Comparison of ENCODE assay signal across 20 cellular contexts in the genomic region with DNA sequence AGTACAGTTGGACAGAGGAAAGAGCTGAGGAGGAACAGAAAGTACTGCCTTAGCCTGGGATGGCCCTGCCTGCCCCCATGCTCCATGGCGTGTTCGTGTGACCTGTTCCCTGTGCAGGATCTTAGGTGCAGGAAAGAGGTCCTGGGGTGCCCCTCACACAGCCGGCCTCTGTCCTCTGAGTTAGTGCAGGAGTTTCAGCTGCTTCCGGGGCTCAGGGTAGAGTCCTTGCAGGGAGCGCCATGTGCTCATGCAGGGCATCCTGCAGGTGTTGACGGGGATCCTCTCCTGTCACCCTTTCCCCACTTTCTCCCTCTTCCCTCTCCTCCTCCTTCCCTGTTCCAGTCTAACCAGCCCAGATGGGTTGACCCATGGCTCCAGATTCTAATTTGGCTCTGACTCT.
DNase-seq lines count a peak whose midpoint lies in the region; ATAC-seq and TF ChIP-seq lines count a peak whose summit lies in the region.
"Had no signal": no experiment of that assay in that cellular context is flagged by ENCODE, and none has a peak within 500 bp of the region (broad histone marks: within the 10 kb centered on the region; RNA-seq: fewer than 3 reads in every experiment).

No MANE protein-coding gene starts in this region.

- H3K9me3 ChIP-seq in heart right ventricle: no peaks in the 10 kb centered on the region
- H3K9me3 ChIP-seq: adrenal gland, thoracic aorta had no signal

- WGBS in heart right ventricle, 2 donors: 72 to 84% methylated on average over 6 of the region's 6 CpGs

- H3K27me3 Mint-ChIP-seq in activated naive CD4-positive, alpha-beta T cell treated with anti-CD3 and anti-CD28 coated beads for 36 hours (ENCODE audit: low read depth): no peaks in the 10 kb centered on the region
- no peaks in the 10 kb centered on the region for H3K27me3 Mint-ChIP-seq in activated naive CD4-positive, alpha-beta T cell treated with anti-CD3 and anti-CD28 coated beads, Interleukin-2, amount 10 ng/mL, durations not matched to agents 7 days and 5 days
- no peaks in the 10 kb centered on the region for H3K27me3 Mint-ChIP-seq in T-cell
- H3K27me3 Mint-ChIP-seq in dendritic cell treated with granulocyte-macrophage colony-stimulating factor and Interleukin-4, amounts not matched to agents 40 ng/mL and 50 ng/mL, for 4 days: no peaks in the 10 kb centered on the region
- H3K27me3 Mint-ChIP-seq: CD8-positive, alpha-beta memory T cell had no signal

- peaks cover 17% of the 10 kb centered on the region for H3K36me3 Mint-ChIP-seq in activated naive CD4-positive, alpha-beta T cell treated with anti-CD3 and anti-CD28 coated beads for 36 hours (ENCODE audit: low read depth)
- peaks cover 30% of the 10 kb centered on the region for H3K36me3 Mint-ChIP-seq in activated naive CD4-positive, alpha-beta T cell treated with anti-CD3 and anti-CD28 coated beads, Interleukin-2, amount 10 ng/mL, durations not matched to agents 7 days and 5 days
- H3K36me3 Mint-ChIP-seq in T-cell: peaks cover 24% of the 10 kb centered on the region
- H3K36me3 Mint-ChIP-seq in dendritic cell treated with granulocyte-macrophage colony-stimulating factor and Interleukin-4, amounts not matched to agents 40 ng/mL and 50 ng/mL, for 4 days (ENCODE audit: low read depth): peaks cover 73% of the 10 kb centered on the region
- peaks cover 77% of the 10 kb centered on the region for H3K36me3 Mint-ChIP-seq in stimulated activated effector memory CD8-positive, alpha-beta T cell treated with anti-CD3 and anti-CD28 coated beads, Interleukin-12 subunit alpha, Interleukin-12 subunit beta, amount 100 ng/mL, for 72 hours

- CTCF ChIA-PET in activated naive CD4-positive, alpha-beta T cell treated with anti-CD3 and anti-CD28 coated beads for 36 hours (lab: Charles Lee): interaction anchor here (1.3 kb wide), 1 partner anchor 14 kb away, joined by 4 read pairs; no protein-coding TSS in a partner anchor
- CTCF ChIA-PET in activated naive CD4-positive, alpha-beta T cell treated with anti-CD3 and anti-CD28 coated beads, Interleukin-2, amount 10 ng/mL, durations not matched to agents 7 days and 5 days (lab: Charles Lee): interaction anchor here (1.0 to 1.5 kb wide), 2 partner anchors 101 to 162 kb away, joined by 3 to 6 read pairs; no protein-coding TSS in a partner anchor
- CTCF ChIA-PET in T-cell (lab: Charles Lee): interaction anchor here in 1 of 2 donors (0.8 kb wide), 1 partner anchor 13 kb away, joined by 3 read pairs; no protein-coding TSS in a partner anchor

- no peak overlapping the region for H3K27ac ChIP-seq in heart right ventricle
- H3K27ac ChIP-seq: adrenal gland, KMS-11, neural progenitor cell, thoracic aorta had no signal

- H3K4me3 Mint-ChIP-seq in activated naive CD4-positive, alpha-beta T cell treated with anti-CD3 and anti-CD28 coated beads for 36 hours: no peak overlapping the region
- no peak overlapping the region for H3K4me3 Mint-ChIP-seq in activated naive CD4-positive, alpha-beta T cell treated with anti-CD3 and anti-CD28 coated beads, Interleukin-2, amount 10 ng/mL, durations not matched to agents 7 days and 5 days
- H3K4me3 Mint-ChIP-seq in T-cell: no peak overlapping the region
- H3K4me3 Mint-ChIP-seq in dendritic cell treated with granulocyte-macrophage colony-stimulating factor and Interleukin-4, amounts not matched to agents 40 ng/mL and 50 ng/mL, for 4 days: no peak overlapping the region
- no peak overlapping the region for H3K4me3 Mint-ChIP-seq in stimulated activated effector memory CD8-positive, alpha-beta T cell treated with anti-CD3 and anti-CD28 coated beads, Interleukin-12 subunit alpha, Interleukin-12 subunit beta, amount 100 ng/mL, for 72 hours
- H3K4me3 Mint-ChIP-seq: CD8-positive, alpha-beta memory T cell; neural progenitor cell had no signal

- peaks cover 0 to 31% (median 19%) of the 10 kb centered on the region in 9 donors for H3K36me3 ChIP-seq in heart right ventricle
- H3K36me3 ChIP-seq: neural progenitor cell had no signal

- POLR2A ChIA-PET in T-cell (lab: Charles Lee): no interaction called here

- ATAC-seq in T-cell (replicated peaks in 1 of 4) (no peak), heart right ventricle (no peak)
- no peak for ATAC-seq in stimulated activated effector memory CD8-positive, alpha-beta T cell treated with anti-CD3 and anti-CD28 coated beads, Interleukin-12 subunit alpha, Interleukin-12 subunit beta, amount 100 ng/mL, for 72 hours
- ATAC-seq: SK-N-SH treated with all-trans-retinoic acid at 6 μM for 48 hours had no signal

- no peak for DNase-seq in activated naive CD4-positive, alpha-beta T cell treated with anti-CD3 and anti-CD28 coated beads for 36 hours
- no peak for DNase-seq in activated naive CD4-positive, alpha-beta T cell treated with anti-CD3 and anti-CD28 coated beads, Interleukin-2, amount 10 ng/mL, durations not matched to agents 7 days and 5 days
- DNase-seq in T-cell (no peak), heart right ventricle (no peak), OCI-M1 (lab: John Stamatoyannopoulos, UW) (no peak), dedifferentiated amniotic fluid mesenchymal stem cell (ENCODE audit: extremely low spot score) (no peak)
- DNase-seq in stimulated activated effector memory CD8-positive, alpha-beta T cell treated with anti-CD3 and anti-CD28 coated beads, Interleukin-12 subunit alpha, Interleukin-12 subunit beta, amount 100 ng/mL, for 72 hours (ENCODE audit: low spot score in 2 of 2): no peak
- DNase-seq: ACHN; CD8-positive, alpha-beta memory T cell; DND-41; dorsolateral prefrontal cortex; erythroblast; foreskin melanocyte; NCI-H1092 treated with DMSO at 0.1 percent for 48 hours had no signal

- H3K4me3 ChIP-seq in heart right ventricle: no peak overlapping the region
- H3K4me3 ChIP-seq: adrenal gland, dorsolateral prefrontal cortex, neural progenitor cell, thoracic aorta had no signal

- intact Hi-C loops in activated naive CD4-positive, alpha-beta T cell treated with anti-CD3 and anti-CD28 coated beads for 36 hours (cut with micrococcal nuclease): loop anchor here (10.0 kb wide), 1 partner anchor 855 kb away; no protein-coding TSS in a partner anchor
- intact Hi-C loops in dendritic cell treated with granulocyte-macrophage colony-stimulating factor and Interleukin-4, amounts not matched to agents 40 ng/mL and 50 ng/mL, for 4 days (cut with micrococcal nuclease): no loop called here
- intact Hi-C loops in heart right ventricle (cut with DNase I): loop anchor here in 1 of 10 donors (5.0 kb wide), 1 partner anchor 47 kb away; no protein-coding TSS in a partner anchor

- H3K27me3 ChIP-seq in heart right ventricle: no peaks in the 10 kb centered on the region
- H3K27me3 ChIP-seq: adrenal gland, dorsolateral prefrontal cortex, neural progenitor cell had no signal

- peak overlapping the region; percentile 56 for H3K27ac Mint-ChIP-seq in activated naive CD4-positive, alpha-beta T cell treated with anti-CD3 and anti-CD28 coated beads for 36 hours
- H3K27ac Mint-ChIP-seq in activated naive CD4-positive, alpha-beta T cell treated with anti-CD3 and anti-CD28 coated beads, Interleukin-2, amount 10 ng/mL, durations not matched to agents 7 days and 5 days: no peak overlapping the region
- peak overlapping the region; percentile 48 to 79 for H3K27ac Mint-ChIP-seq in T-cell
- H3K27ac Mint-ChIP-seq in dendritic cell treated with granulocyte-macrophage colony-stimulating factor and Interleukin-4, amounts not matched to agents 40 ng/mL and 50 ng/mL, for 4 days: peak overlapping the region; percentile 79
- H3K27ac Mint-ChIP-seq in stimulated activated effector memory CD8-positive, alpha-beta T cell treated with anti-CD3 and anti-CD28 coated beads, Interleukin-12 subunit alpha, Interleukin-12 subunit beta, amount 100 ng/mL, for 72 hours: peak overlapping the region; percentile 61
- H3K27ac Mint-ChIP-seq: neural progenitor cell had no signal

- H3K4me1 Mint-ChIP-seq in activated naive CD4-positive, alpha-beta T cell treated with anti-CD3 and anti-CD28 coated beads for 36 hours (ENCODE audit: low read depth): peaks cover 36% of the 10 kb centered on the region
- H3K4me1 Mint-ChIP-seq in activated naive CD4-positive, alpha-beta T cell treated with anti-CD3 and anti-CD28 coated beads, Interleukin-2, amount 10 ng/mL, durations not matched to agents 7 days and 5 days: peaks cover 38% of the 10 kb centered on the region
- H3K4me1 Mint-ChIP-seq in T-cell: peaks cover 35 to 46% (median 38%) of the 10 kb centered on the region in 3 donors
- peaks cover 78% of the 10 kb centered on the region for H3K4me1 Mint-ChIP-seq in dendritic cell treated with granulocyte-macrophage colony-stimulating factor and Interleukin-4, amounts not matched to agents 40 ng/mL and 50 ng/mL, for 4 days (ENCODE audit: low read depth)
- peaks cover 36% of the 10 kb centered on the region for H3K4me1 Mint-ChIP-seq in stimulated activated effector memory CD8-positive, alpha-beta T cell treated with anti-CD3 and anti-CD28 coated beads, Interleukin-12 subunit alpha, Interleukin-12 subunit beta, amount 100 ng/mL, for 72 hours

- no peaks in the 10 kb centered on the region for H3K9me3 Mint-ChIP-seq in activated naive CD4-positive, alpha-beta T cell treated with anti-CD3 and anti-CD28 coated beads for 36 hours
- no peaks in the 10 kb centered on the region for H3K9me3 Mint-ChIP-seq in activated naive CD4-positive, alpha-beta T cell treated with anti-CD3 and anti-CD28 coated beads, Interleukin-2, amount 10 ng/mL, durations not matched to agents 7 days and 5 days
- H3K9me3 Mint-ChIP-seq in T-cell: no peaks in the 10 kb centered on the region
- H3K9me3 Mint-ChIP-seq in dendritic cell treated with granulocyte-macrophage colony-stimulating factor and Interleukin-4, amounts not matched to agents 40 ng/mL and 50 ng/mL, for 4 days: no peaks in the 10 kb centered on the region
- H3K9me3 Mint-ChIP-seq in stimulated activated effector memory CD8-positive, alpha-beta T cell treated with anti-CD3 and anti-CD28 coated beads, Interleukin-12 subunit alpha, Interleukin-12 subunit beta, amount 100 ng/mL, for 72 hours: no peaks in the 10 kb centered on the region
- H3K9me3 Mint-ChIP-seq: CD8-positive, alpha-beta memory T cell; neural progenitor cell had no signal

- H3K4me1 ChIP-seq in heart right ventricle: peaks cover 0 to 34% (median 21%) of the 10 kb centered on the region in 9 donors

- TF ChIP-seq CTCF in heart right ventricle (IDR thresholded peaks at IDR 0.05): no peak
